Comparison of ENCODE assay signal across 8 cellular contexts in genomic region chr7:4157651-4158050, GRCh38.
"Had no signal": no experiment of that assay in that cellular context is flagged by ENCODE, and none has a peak within 500 bp of the region (broad histone marks: within the 10 kb centered on the region; RNA-seq: fewer than 3 reads in every experiment).

No MANE protein-coding gene starts in this region.

- H3K9me3 Mint-ChIP-seq: GM23338 had no signal

- H3K4me3 ChIP-seq: GM23338, HAP-1 had no signal

- ATAC-seq: GM23338, HCT116 had no signal

- H3K27ac Mint-ChIP-seq: GM23338, HFFc6 had no signal

- H3K36me3 ChIP-seq: HAP-1 had no signal

- DNase-seq: HFFc6, IMR-90, KBM-7 had no signal

- H3K9me3 ChIP-seq: HAP-1 had no signal

- H3K27ac ChIP-seq: HL-60, KMS-11 had no signal

- H3K4me3 Mint-ChIP-seq: GM23338, HFFc6 had no signal

- H3K4me2 ChIP-seq: GM23338, KMS-11 had no signal

- H3K9ac ChIP-seq: KMS-11 had no signal

- H3K4me1 ChIP-seq: HAP-1 had no signal

- H2AFZ ChIP-seq: GM23338 had no signal
